9 cellular contexts compared by ENCODE assay signal in the genomic region with DNA sequence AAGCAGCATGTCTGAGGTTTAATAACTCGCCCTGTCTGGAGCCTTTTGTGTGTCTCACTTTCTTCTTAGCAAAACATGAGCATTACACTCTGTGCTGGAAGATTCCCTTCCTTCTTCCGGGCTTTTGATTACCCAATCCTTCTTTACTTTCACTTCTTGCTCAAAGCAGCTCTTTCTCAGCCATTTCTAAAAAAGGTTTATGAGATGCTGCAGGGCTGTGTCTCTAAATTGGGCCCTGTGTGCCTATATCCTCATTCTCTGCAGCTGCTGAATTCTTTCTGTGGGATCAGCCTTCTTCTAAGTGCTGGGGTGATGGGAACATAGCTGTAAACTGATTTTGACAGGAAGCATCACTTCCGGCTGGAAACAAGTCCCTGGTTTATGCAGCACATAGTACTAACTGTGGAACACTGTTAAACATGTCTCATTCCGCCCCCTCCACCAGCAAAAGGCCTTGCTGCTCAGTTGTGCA.
DNase-seq lines count a peak whose midpoint lies in the region; ATAC-seq and TF ChIP-seq lines count a peak whose summit lies in the region.
"Had no signal": no experiment of that assay in that cellular context is flagged by ENCODE, and none has a peak within 500 bp of the region (broad histone marks: within the 10 kb centered on the region; RNA-seq: fewer than 3 reads in every experiment).

No MANE protein-coding gene starts in this region.

- POLR2A ChIA-PET in T-cell (lab: Charles Lee), result no interaction called here

- H3K9ac ChIP-seq in subcutaneous abdominal adipose tissue (ENCODE audit: low read length in 5 of 5), result peak overlapping the region in 1 of 5 donors; percentile 9

- DNase-seq in HFFc6 (peak; percentile 31), T-cell (no peak), right atrium auricular region (ENCODE audit: low spot score) (no peak), islet precursor cell (no peak), NCI-H82 treated with DMSO at 0.1 percent for 48 hours (lab: John Stamatoyannopoulos, UW; ENCODE audit: unreplicated experiment) (no peak), NCI-H1694 treated with DMSO at 0.1 percent for 48 hours (lab: John Stamatoyannopoulos, UW) (no peak), activated gamma-delta T cell (lab: John Stamatoyannopoulos, UW) (no peak)
- DNase-seq: cerebellar nuclear complex had no signal

- no peaks in the 10 kb centered on the region for H3K36me3 Mint-ChIP-seq in HFFc6 (ENCODE audit: low read depth)
- H3K36me3 Mint-ChIP-seq in T-cell, result no peaks in the 10 kb centered on the region

- no peak overlapping the region for H3K4me3 ChIP-seq in right atrium auricular region
- peak overlapping the region; percentile 11 to 36 (median 25) for H3K4me3 ChIP-seq in subcutaneous abdominal adipose tissue (ENCODE audit: low read depth in 1 of 5, low read length in 5 of 5)

- H3K27me3 ChIP-seq in right atrium auricular region (no peaks in the 10 kb centered on the region), subcutaneous abdominal adipose tissue (ENCODE audit: control insufficient read depth in 5 of 5, insufficient read depth in 4 of 5, low read length in 5 of 5) (no peaks in the 10 kb centered on the region)

- H3K36me3 ChIP-seq in right atrium auricular region, result no peaks in the 10 kb centered on the region
- no peaks in the 10 kb centered on the region for H3K36me3 ChIP-seq in subcutaneous abdominal adipose tissue (ENCODE audit: control insufficient read depth in 5 of 5, insufficient read depth in 5 of 5, low read length in 5 of 5)

- peak overlapping the region; percentile 23 to 45 for H3K27ac ChIP-seq in right atrium auricular region
- H3K27ac ChIP-seq in subcutaneous abdominal adipose tissue (ENCODE audit: low read depth, low read length), result no peak overlapping the region

- H3K27ac Mint-ChIP-seq in HFFc6 (peak overlapping the region; percentile 66), T-cell (peak overlapping the region in 1 of 2 donors; percentile 1)

- CTCF ChIA-PET in T-cell (lab: Charles Lee), result no interaction called here

- no peak for TF ChIP-seq CTCF in HFFc6 (IDR thresholded peaks at IDR 0.05)
- no peak for TF ChIP-seq CTCF in right atrium auricular region (IDR thresholded peaks at IDR 0.05)

- H3K4me1 Mint-ChIP-seq in HFFc6 (ENCODE audit: low read depth) (peaks cover 25% of the 10 kb centered on the region), T-cell (peaks cover 10 to 17% (median 14%) of the 10 kb centered on the region in 3 donors)

- peak; percentile 27 to 55 (median 32) for ATAC-seq in T-cell (replicated peaks in 1 of 4)

- H3K27me3 Mint-ChIP-seq in HFFc6 (ENCODE audit: insufficient read depth) (peaks cover 6% of the 10 kb centered on the region), T-cell (peaks cover 0 to 2% of the 10 kb centered on the region in 2 donors)

- H3K4me3 Mint-ChIP-seq in HFFc6 (peak overlapping the region; percentile 77), T-cell (peak overlapping the region in 1 of 3 donors; percentile 45)

- H3K4me1 ChIP-seq in right atrium auricular region, result peaks cover 0 to 21% of the 10 kb centered on the region in 2 donors
- H3K4me1 ChIP-seq in subcutaneous abdominal adipose tissue (ENCODE audit: control insufficient read depth in 5 of 5, insufficient read depth in 5 of 5, low read length in 5 of 5), result peaks cover 3 to 34% (median 21%) of the 10 kb centered on the region in 5 donors

- H3K9me3 ChIP-seq in right atrium auricular region (no peaks in the 10 kb centered on the region), subcutaneous abdominal adipose tissue (ENCODE audit: control insufficient read depth in 5 of 5, low read length in 5 of 5) (no peaks in the 10 kb centered on the region)

- H3K9me3 Mint-ChIP-seq in HFFc6 (no peaks in the 10 kb centered on the region), T-cell (no peaks in the 10 kb centered on the region)

Comparison
In these comparisons a context has a peak if more than half of its experiments do, and no peak if none do; other contexts are left out.
1. H3K4me3 ChIP-seq: peak in subcutaneous abdominal adipose tissue (5 of 5); none in right atrium auricular region (0 of 2).